ENCODE assay signal across 9 cellular contexts in genomic region chr18:5600376-5601071, GRCh38. TPM values are rescaled to one million over a fixed set of nuclear protein-coding genes. Genes with fewer than 3 reads are reported as not detected.
DNase-seq lines count a peak whose midpoint lies in the region; ATAC-seq, FAIRE-seq and TF ChIP-seq lines count a peak whose summit lies in the region.
"Had no signal": no experiment of that assay in that cellular context is flagged by ENCODE, and none has a peak within 500 bp of the region (broad histone marks: within the 10 kb centered on the region; RNA-seq: fewer than 3 reads in every experiment).

No MANE protein-coding gene starts in this region.

- ATAC-seq in heart left ventricle (no peak), left ventricle myocardium superior (no peak), GM21381 (IDR thresholded peaks at IDR 0.05; ENCODE audit: unreplicated experiment) (no peak), GM19328 (IDR thresholded peaks at IDR 0.05; ENCODE audit: unreplicated experiment) (no peak)
- ATAC-seq: right cardiac atrium had no signal

- no peaks in the 10 kb centered on the region for H3K9me3 ChIP-seq in heart left ventricle

- no peak for FAIRE-seq in urothelium cell line (lab: Jason Lieb, UNC)
- FAIRE-seq in GM19239 (lab: Jason Lieb, UNC) = no peak

- no peaks in the 10 kb centered on the region for H3K36me3 ChIP-seq in heart left ventricle

- peaks cover 0 to 4% (median 0%) of the 10 kb centered on the region in 12 donors for H3K4me1 ChIP-seq in heart left ventricle

- no peaks in the 10 kb centered on the region for H3K27me3 ChIP-seq in heart left ventricle

- TF ChIP-seq CTCF in heart left ventricle (IDR thresholded peaks at IDR 0.05) (peak in 8 of 12 donors; percentile 19 to 56 (median 48)), foreskin fibroblast (IDR thresholded peaks at IDR 0.05; ENCODE audit: low read depth, low read length) (peak; percentile 20)

- 27 to 39% (median 34%) methylated on average over 4 of the region's 4 CpGs for WGBS in heart left ventricle, 4 donors

- no peak overlapping the region for H3K27ac ChIP-seq in heart left ventricle

- no peak for TF ChIP-seq POLR2A in heart left ventricle (IDR thresholded peaks at IDR 0.05)

- DNase-seq in heart left ventricle (no peak), left ventricle myocardium superior (no peak), OCI-M1 (lab: John Stamatoyannopoulos, UW) (peak; percentile 41), foreskin fibroblast (peak in 1 of 2 donors; percentile 14), urothelium cell line (ENCODE audit: low spot score) (peak; percentile 39), GM19239 (ENCODE audit: insufficient read length, low spot score) (no peak)
- DNase-seq: right cardiac atrium had no signal

- no peak overlapping the region for H3K4me3 ChIP-seq in heart left ventricle
- no peak overlapping the region for H3K4me3 ChIP-seq in foreskin fibroblast (ENCODE audit: low read depth in 1 of 2, low read length in 2 of 2)

- intact Hi-C loops in heart left ventricle (cut with DNase I) = loop anchor here in 5 of 10 donors (5.0 to 10.0 kb wide), 5 partner anchors 237 to 882 kb away; no protein-coding TSS in a partner anchor
- intact Hi-C loops in left ventricle myocardium superior (cut with micrococcal nuclease) = no loop called here

RNA-seq across cellular contexts. Expression of gene EPB41L3, which starts 56.7 kb away (rescaled TPM):
- total RNA-seq in heart left ventricle = 10 to 100 TPM in 3 of 9 donors, 1 to 10 TPM in 6; 5.5 to 45.6 (median 9.1) TPM
- 1 to 10 TPM; 2.7 to 5.6 TPM for polyA plus RNA-seq in heart left ventricle
- total RNA-seq in left ventricle myocardium superior = 6.8 TPM

Comparison
In these comparisons a context has a peak if more than half of its experiments do, and no peak if none do; other contexts are left out.
1. DNase-seq: peak in OCI-M1 (single experiment) and urothelium cell line (single experiment); none in heart left ventricle (0 of 5), left ventricle myocardium superior (single experiment) and GM19239 (single experiment).